In genomic region chr9:105508530-105508929, GRCh38 we compare ENCODE assay signal across 21 cellular contexts. TPM values are rescaled to one million over a fixed set of nuclear protein-coding genes. Genes with fewer than 3 reads are reported as not detected.
A peak's percentile ranks its signal among the peaks of the same experiment; 100 is the strongest.
DNase-seq lines count a peak whose midpoint lies in the region; ATAC-seq, FAIRE-seq and TF ChIP-seq lines count a peak whose summit lies in the region.
"Had no signal": no experiment of that assay in that cellular context is flagged by ENCODE, and none has a peak within 500 bp of the region (broad histone marks: within the 10 kb centered on the region; RNA-seq: fewer than 3 reads in every experiment).

No MANE protein-coding gene starts in this region.

- H4K20me1 ChIP-seq in GM12878 (ENCODE audit: control insufficient read depth, insufficient read depth): no peaks in the 10 kb centered on the region
- H4K20me1 ChIP-seq: BLaER1 had no signal

- H3K9me3 ChIP-seq in GM12878 (replicated peaks; ENCODE audit: control insufficient read depth, insufficient read depth, low read length) (no peaks in the 10 kb centered on the region; the same call in none of the 3 replicates), mucosa of descending colon (no peaks in the 10 kb centered on the region)
- H3K9me3 ChIP-seq: BE2C, BLaER1 had no signal

- H3K27me3 ChIP-seq in GM12878 (replicated peaks in 1 of 2; ENCODE audit: control insufficient read depth in 2 of 2, insufficient read depth in 2 of 2, low read length in 1 of 2): no peaks in the 10 kb centered on the region
- H3K27me3 ChIP-seq: BE2C, BLaER1 had no signal

- SMC1A ChIA-PET in GM12878 (lab: Charles Lee; ENCODE audit: uncharacterized antibody, unreplicated experiment): interaction anchor here (1.0 to 1.2 kb wide), 2 partner anchors 21 to 23 kb away, joined by 4 read pairs; no protein-coding TSS in a partner anchor

- no peak for TF ChIP-seq POLR2A in GM12878 (IDR thresholded peaks at IDR 0.05; ENCODE audit: low read depth, low read length)

- H3K36me3 ChIP-seq in GM12878 (ENCODE audit: control insufficient read depth in 2 of 2, insufficient read depth in 2 of 2, low read length in 1 of 2) (peaks cover 0 to 18% of the 10 kb centered on the region in 2 experiments; a peak in 1 of 4 replicates), mucosa of descending colon (ENCODE audit: low read depth) (no peaks in the 10 kb centered on the region)
- H3K36me3 ChIP-seq: BE2C had no signal

- H3K79me2 ChIP-seq in GM12878 (ENCODE audit: control insufficient read depth, insufficient read depth, low read length): peaks cover 34% of the 10 kb centered on the region

- no TSS peak for BruUV-seq in GM12878 (replicated peaks; lab: Mats Ljungman, UMichigan)

- no peak for TF ChIP-seq RAD21 in GM12878 (IDR thresholded peaks at IDR 0.05; ENCODE audit: insufficient read depth, low read depth, low read length)

- no peak for TF ChIP-seq EP300 in GM12878 (IDR thresholded peaks at IDR 0.05; ENCODE audit: borderline replicate concordance in 1 of 2, control insufficient read depth in 1 of 2, low read depth in 2 of 2, low read length in 2 of 2)

- no peak overlapping the region for H3K27ac ChIP-seq in GM12878 (ENCODE audit: control insufficient read depth, insufficient read depth)
- H3K27ac ChIP-seq: BLaER1 had no signal

- H3K4me1 ChIP-seq in GM12878 (ENCODE audit: control insufficient read depth, insufficient read depth, low read length): peaks cover 2% of the 10 kb centered on the region
- peaks cover 6% of the 10 kb centered on the region for H3K4me1 ChIP-seq in mucosa of descending colon (ENCODE audit: low read depth)
- H3K4me1 ChIP-seq: BE2C, BLaER1 had no signal

- no peak for TF ChIP-seq CTCF in GM12878 (IDR thresholded peaks at IDR 0.05 in 2 of 3, conservative IDR thresholded peaks at IDR 0.05 in 1 of 3; ENCODE audit: control insufficient read depth in 2 of 3, extremely low read depth in 1 of 3, insufficient read depth in 1 of 3, low read depth in 3 of 3, low read length in 3 of 3)
- no peak for TF ChIP-seq CTCF in mucosa of descending colon (IDR thresholded peaks at IDR 0.05)
- TF ChIP-seq CTCF in GM13977 (IDR thresholded peaks at IDR 0.05; ENCODE audit: extremely low read depth, insufficient read depth, missing control alignments): no peak

- H3K4me3 ChIP-seq in GM12878 (no peak overlapping the region), mucosa of descending colon (no peak overlapping the region)
- H3K4me3 ChIP-seq: BLaER1 had no signal

- FAIRE-seq in GM12878 (lab: Jason Lieb, UNC): no peak
- FAIRE-seq: A204.1, G401.6, GM12892, GM19239 had no signal

- intact Hi-C loops in GM12878 (cut with micrococcal nuclease; ENCODE audit: unreplicated experiment): no loop called here
- intact Hi-C loops in mucosa of descending colon (cut with DNase I, micrococcal nuclease): no loop called here

- RAD21 ChIA-PET in GM12878 (lab: Charles Lee; ENCODE audit: unreplicated experiment): interaction anchor here (0.6 to 2.7 kb wide), 2 partner anchors 22 to 39 kb away, joined by 3 to 20 read pairs; no protein-coding TSS in a partner anchor

- DNase-seq in GM12878 (ENCODE audit: low read depth, low spot score) (no peak), mucosa of descending colon (no peak), GM13977 (ENCODE audit: low spot score) (no peak), DMS153 (lab: John Stamatoyannopoulos, UW) (no peak)
- DNase-seq: 8988T; ACHN; BE2C; C1 segment of cervical spinal cord; CD4-positive, alpha-beta memory T cell; CD4-positive, CD25-positive, alpha-beta regulatory T cell; CD8-positive, alpha-beta memory T cell; COR-L47; DMS 273 treated with DMSO at 0.1 percent for 48 hours; DMS79 treated with DMSO at 0.1 percent for 48 hours; GF-D8 had no signal

- no peak overlapping the region for H2AFZ ChIP-seq in GM12878 (ENCODE audit: control insufficient read depth, low read depth, low read length)

- 90% methylated on average over 2 of the region's 2 CpGs for WGBS in GM12878 (ENCODE audit: insufficient coverage, insufficient replicate concordance, low lambda C conversion rate, missing lambda C conversion rate)

- no peak overlapping the region for H3K9ac ChIP-seq in GM12878 (ENCODE audit: control insufficient read depth, insufficient read depth, low read length)
- H3K9ac ChIP-seq: BLaER1 had no signal

- CTCF ChIA-PET in GM12878 (lab: Yijun Ruan, JAX): interaction anchor here (3.6 kb wide), 1 partner anchor 22 kb away, joined by 15 read pairs; no protein-coding TSS in a partner anchor

- 0 out of 2 replicates have a peak overlapping the region, but pooled peaks have one; percentile 30 for H3K4me2 ChIP-seq in GM12878 (ENCODE audit: control insufficient read depth, insufficient read depth)
- H3K4me2 ChIP-seq: BLaER1 had no signal

- ATAC-seq in GM12878 (no peak), mucosa of descending colon (peak; percentile 73), HG02610 (IDR thresholded peaks at IDR 0.05; ENCODE audit: unreplicated experiment) (no peak)

- POLR2A ChIA-PET in GM12878 (lab: Charles Lee): interaction anchor here (0.6 kb wide), 3 partner anchors 24 to 1355 kb away, joined by 3 to 8 read pairs (median 4); no protein-coding TSS in a partner anchor

- in situ Hi-C loops in GM12878 (cut with MboI) (no loop called here), GM13977 (cut with MboI; ENCODE audit: low pct_unique_long_range_greater_than_20kb, low sequenced_read_pairs, unreplicated experiment) (no loop called here)

TF ChIP-seq in GM12878, 131 proteins besides CTCF, POLR2A, EP300 and RAD21:
- TF ChIP-seq HDAC2 (IDR thresholded peaks at IDR 0.05): no peak

RNA-seq across cellular contexts. Expression of gene FKTN, which starts 49.4 kb away (rescaled TPM):
- total RNA-seq in GM12878 (2013; cell fraction: nucleolus; rRNA removed): 108 and 128 TPM in 2 replicates
- total RNA-seq in GM12878 (2014; rRNA removed) (9.0 and 9.3 TPM in 2 replicates), GM12878 (2014; rRNA removed; fragmentation: Illumina TruSeq; extraction: Trizol) (15.6 and 18.8 TPM in 2 replicates), GM12878 (2021) (9.6 and 11.9 TPM in 2 replicates), mucosa of descending colon (10 to 100 TPM; 11.2 to 16.2 (median 15.1) TPM)
- polyA plus RNA-seq in GM12878 (2011; ENCODE audit: low read depth): 2.9 TPM
- polyA plus RNA-seq in GM12878 (2011; rRNA removed) (11.6 and 22.0 TPM in 2 replicates), GM12878 (2014; fragmentation: Illumina TruSeq; extraction: Trizol) (12.7 and 15.9 TPM in 2 replicates), GM12878 (2014; fragmentation: Nextera tagmentation; extraction: Ambion mirVana) (1 to 10 TPM; 3.6 to 5.5 TPM), GM12878 (2014; rRNA removed) (5.7 and 6.7 TPM in 2 replicates), GM12878 (2016; fragmentation: Nextera tagmentation; extraction: Ambion mirVana) (10 to 100 TPM in 1 of 2 experiments, 1 to 10 TPM in 1; 9.6 to 11.6 TPM)
- 3.5 and 4.1 TPM in 2 replicates for polyA plus RNA-seq in GM12878 (2011; cell fraction: cytosol; rRNA removed)
- polyA plus RNA-seq in GM12878 (2011; cell fraction: nucleus; rRNA removed): 12.5 and 16.1 TPM in 2 replicates
- 5.9 and 6.6 TPM in 2 replicates for polyA plus RNA-seq in GM12878 (2012)
- 14.5 and 14.6 TPM in 2 replicates for polyA minus RNA-seq in GM12878 (2011; rRNA and poly(A)+ RNA removed)
- polyA minus RNA-seq in GM12878 (2011; cell fraction: cytosol; rRNA and poly(A)+ RNA removed): 3.2 and 5.7 TPM in 2 replicates
- polyA minus RNA-seq in GM12878 (2011; cell fraction: nucleus; rRNA and poly(A)+ RNA removed): 18.6 and 19.5 TPM in 2 replicates
